In genomic region chr10:24920907-24921881, GRCh38 we compare ENCODE assay signal across 8 cellular contexts. TPM values are rescaled to one million over a fixed set of nuclear protein-coding genes. Genes with fewer than 3 reads are reported as not detected.
DNase-seq lines count a peak whose midpoint lies in the region; ATAC-seq and TF ChIP-seq lines count a peak whose summit lies in the region.

No MANE protein-coding gene starts in this region.

- H3K4me2 ChIP-seq in SK-N-SH (no peak overlapping the region), mammary epithelial cell (ENCODE audit: insufficient read depth, low read depth, low read length) (no peak overlapping the region)

- H3K4me1 ChIP-seq in SK-N-SH (ENCODE audit: control insufficient read depth in 1 of 2, insufficient read depth in 2 of 2, low read depth in 1 of 2, low read length in 1 of 2) (peaks cover 0 to 9% of the 10 kb centered on the region in 2 experiments; a peak in 2 of 4 replicates), mammary epithelial cell (ENCODE audit: insufficient read depth, low read length) (peaks cover 5% of the 10 kb centered on the region), liver (ENCODE audit: control insufficient read depth in 4 of 4, insufficient read depth in 4 of 4, low read length in 3 of 4) (no peaks in the 10 kb centered on the region)

- TF ChIP-seq CTCF in SK-N-SH (IDR thresholded peaks at IDR 0.05), result no peak
- TF ChIP-seq CTCF in mammary epithelial cell (conservative IDR thresholded peaks at IDR 0.05 in 1 of 2, IDR thresholded peaks at IDR 0.05 in 1 of 2; ENCODE audit: extremely low read depth in 1 of 2, insufficient read depth in 1 of 2, low read depth in 1 of 2, low read length in 2 of 2), result no peak
- no peak for TF ChIP-seq CTCF in liver (IDR thresholded peaks at IDR 0.05; ENCODE audit: low read depth, low read length, missing input control)

- DNase-seq in SK-N-SH, result peak; percentile 4
- peak; percentile 86 for DNase-seq in mammary epithelial cell
- peak; percentile 8 for DNase-seq in stimulated activated CD8-positive, alpha-beta memory T cell treated with anti-CD3 and anti-CD28 coated beads, Interleukin-15, amount 100 ng/mL, for 24 hours (ENCODE audit: low read depth)
- no peak for DNase-seq in SIG-M5 treated with dmso at 0.1 percent for 504 hours (lab: John Stamatoyannopoulos, UW; ENCODE audit: unreplicated experiment)
- no peak for DNase-seq in NK-92 (lab: John Stamatoyannopoulos, UW; ENCODE audit: unreplicated experiment)

- H3K27ac ChIP-seq in SK-N-SH (ENCODE audit: low read depth in 2 of 2, low read length in 1 of 2), result peak overlapping the region; percentile 56 to 75; a peak in 3 of 4 replicates
- H3K27ac ChIP-seq in mammary epithelial cell (ENCODE audit: insufficient read depth, low read depth, low read length), result peak overlapping the region; percentile 42
- peak overlapping the region in 1 of 2 donors; percentile 28 for H3K27ac ChIP-seq in liver (ENCODE audit: low read depth in 1 of 2, low read length in 2 of 2)

- peak overlapping the region; percentile 24; the same call in 1 of the 2 replicates for H3K9ac ChIP-seq in SK-N-SH
- H3K9ac ChIP-seq in mammary epithelial cell (ENCODE audit: insufficient read depth, low read length), result no peak overlapping the region
- no peak overlapping the region for H3K9ac ChIP-seq in liver (ENCODE audit: low read depth in 1 of 2, low read length in 2 of 2)

- no peaks in the 10 kb centered on the region for H3K9me2 ChIP-seq in SK-N-SH

- H3F3A ChIP-seq in SK-N-SH (replicated peaks; ENCODE audit: insufficient read depth), result peaks cover 12% of the 10 kb centered on the region

- WGBS in SK-N-SH (ENCODE audit: low lambda C conversion rate), result 43% methylated on average over 7 of the region's 7 CpGs
- 57% methylated on average over 7 of the region's 7 CpGs for WGBS in mammary epithelial cell (ENCODE audit: low coverage, missing lambda C conversion rate)
- WGBS in liver, result 67% methylated on average over 7 of the region's 7 CpGs

- intact Hi-C loops in mammary epithelial cell (cut with micrococcal nuclease), result no loop called here

- no peaks in the 10 kb centered on the region for H3K79me2 ChIP-seq in SK-N-SH (ENCODE audit: insufficient read depth)
- H3K79me2 ChIP-seq in mammary epithelial cell (ENCODE audit: insufficient read depth, low read length), result no peaks in the 10 kb centered on the region

- no peak for TF ChIP-seq RAD21 in SK-N-SH (IDR thresholded peaks at IDR 0.05; ENCODE audit: low read length)
- TF ChIP-seq RAD21 in liver (IDR thresholded peaks at IDR 0.05), result peak in 1 of 2 donors; percentile 13

- no peaks in the 10 kb centered on the region for H3K9me3 ChIP-seq in SK-N-SH
- H3K9me3 ChIP-seq in mammary epithelial cell (replicated peaks; ENCODE audit: insufficient read depth, low read length), result no peaks in the 10 kb centered on the region
- H3K9me3 ChIP-seq in liver (ENCODE audit: control insufficient read depth in 4 of 4, low read length in 3 of 4), result no peaks in the 10 kb centered on the region

- TF ChIP-seq EP300 in SK-N-SH (IDR thresholded peaks at IDR 0.05; ENCODE audit: borderline replicate concordance in 1 of 2, low read depth in 1 of 2, low read length in 1 of 2), result peak in 1 of 2 experiments; percentile 75; a peak in 1 of 4 replicates

- no TSS peak for BruUV-seq in mammary epithelial cell (replicated peaks; lab: Mats Ljungman, UMichigan)

- H3K4me3 ChIP-seq in SK-N-SH (ENCODE audit: low read depth in 2 of 2, low read length in 1 of 2) (no peak overlapping the region), mammary epithelial cell (replicated peaks in 1 of 3; ENCODE audit: insufficient read depth in 1 of 3, low read depth in 2 of 3, low read length in 3 of 3) (no peak overlapping the region), liver (ENCODE audit: low read depth in 1 of 3, low read length in 3 of 3) (no peak overlapping the region)

- H3K36me3 ChIP-seq in SK-N-SH (replicated peaks in 1 of 2; ENCODE audit: control insufficient read depth in 1 of 2, insufficient read depth in 2 of 2, low read length in 1 of 2), result no peaks in the 10 kb centered on the region
- H3K36me3 ChIP-seq in mammary epithelial cell (ENCODE audit: insufficient read depth, low read length), result no peaks in the 10 kb centered on the region
- H3K36me3 ChIP-seq in liver (ENCODE audit: control insufficient read depth in 4 of 4, insufficient read depth in 3 of 4, low read depth in 1 of 4, low read length in 3 of 4), result no peaks in the 10 kb centered on the region

- H2AFZ ChIP-seq in SK-N-SH (ENCODE audit: low read depth), result peak overlapping the region; percentile 85
- H2AFZ ChIP-seq in mammary epithelial cell (ENCODE audit: low read depth, low read length), result peak overlapping the region; percentile 86

- POLR2A ChIA-PET in SK-N-SH (lab: Yijun Ruan, JAX), result no interaction called here

- H3K27me3 ChIP-seq in SK-N-SH (ENCODE audit: insufficient read depth), result no peaks in the 10 kb centered on the region
- H3K27me3 ChIP-seq in mammary epithelial cell (ENCODE audit: insufficient read depth, low read length), result no peaks in the 10 kb centered on the region
- no peaks in the 10 kb centered on the region for H3K27me3 ChIP-seq in liver (ENCODE audit: control insufficient read depth in 4 of 4, insufficient read depth in 4 of 4, low read length in 3 of 4)

- dilution Hi-C loops in mammary epithelial cell (cut with HindIII; ENCODE audit: low sequenced_read_pairs), result no loop called here

- in situ Hi-C loops in mammary epithelial cell (cut with MboI; ENCODE audit: low sequenced_read_pairs in 2 of 2), result no loop called here

- H4K20me1 ChIP-seq in SK-N-SH (ENCODE audit: insufficient read depth) (no peaks in the 10 kb centered on the region), mammary epithelial cell (ENCODE audit: insufficient read depth, low read length) (no peaks in the 10 kb centered on the region)

- peak; percentile 94 for ATAC-seq in GM18517 (IDR thresholded peaks at IDR 0.05; ENCODE audit: unreplicated experiment)
- peak; percentile 98 for ATAC-seq in HG02870 (IDR thresholded peaks at IDR 0.05; ENCODE audit: unreplicated experiment)

- CTCF ChIA-PET in SK-N-SH (lab: Yijun Ruan, JAX), result interaction anchor here (1.1 kb wide), 1 partner anchor 9 kb away, joined by 3 read pairs; no protein-coding TSS in a partner anchor
- CTCF ChIA-PET in mammary epithelial cell (lab: Charles Lee; ENCODE audit: low non-redundant PET), result no interaction called here

TF ChIP-seq in SK-N-SH, 30 proteins besides CTCF, POLR2A, EP300 and RAD21 (continues in another document):
- no peak for TF ChIP-seq MXI1 (IDR thresholded peaks at IDR 0.05; ENCODE audit: low read depth, low read length)
- TF ChIP-seq USF1 (IDR thresholded peaks at IDR 0.05; ENCODE audit: borderline replicate concordance, low read depth), result peak; percentile 62; the same call in 1 of the 2 replicates
- no peak for TF ChIP-seq NRF1 (IDR thresholded peaks at IDR 0.05; ENCODE audit: low read depth, low read length)
- TF ChIP-seq GATA2 (CRISPR knock-in tag; IDR thresholded peaks at IDR 0.05), result no peak
- TF ChIP-seq FOXJ3 (CRISPR knock-in tag; IDR thresholded peaks at IDR 0.05), result no peak
- TF ChIP-seq POLR2AphosphoS5 (IDR thresholded peaks at IDR 0.05; ENCODE audit: low read depth, low read length), result no peak
- TF ChIP-seq JUND (IDR thresholded peaks at IDR 0.05), result peak; percentile 73
- no peak for TF ChIP-seq GABPA (IDR thresholded peaks at IDR 0.05; ENCODE audit: low read depth)
- no peak for TF ChIP-seq TAF1 (IDR thresholded peaks at IDR 0.05; ENCODE audit: borderline replicate concordance, low read depth, low read length)

TF ChIP-seq in liver, 16 proteins besides CTCF, POLR2A, EP300 and RAD21:
- TF ChIP-seq NR2F2 (IDR thresholded peaks at IDR 0.05), result peak; percentile 27
- no peak for TF ChIP-seq YY1 (IDR thresholded peaks at IDR 0.05)

RNA-seq across cellular contexts. Expression of gene PRTFDC1, which starts 31.2 kb away (rescaled TPM):
- polyA plus RNA-seq in SK-N-SH (2012; rRNA removed), result 6.6 and 8.1 TPM in 2 replicates
- 10.8 and 12.0 TPM in 2 replicates for polyA plus RNA-seq in SK-N-SH (2012; cell fraction: cytosol; rRNA removed)
- 5.0 and 9.9 TPM in 2 replicates for polyA plus RNA-seq in SK-N-SH (2012; cell fraction: nucleus; rRNA removed)
- total RNA-seq in mammary epithelial cell, result 1 to 10 TPM in 1 of 2 donors, not detected in 1; 4.2 TPM
- 2.3 TPM for polyA plus RNA-seq in mammary epithelial cell
- polyA minus RNA-seq in mammary epithelial cell, result 0.83 TPM
- total RNA-seq in liver, result 1 to 10 TPM; 1.1 to 3.1 TPM
- polyA plus RNA-seq in liver, result 1 to 10 TPM in 1 of 2 donors, under 1 TPM in 1; 0.93 to 2.7 TPM

Comparison
In these comparisons a context has a peak if more than half of its experiments do, and no peak if none do; other contexts are left out.
1. DNase-seq: peak in SK-N-SH (single experiment), mammary epithelial cell (single experiment) and stimulated activated CD8-positive, alpha-beta memory T cell treated with anti-CD3 and anti-CD28 coated beads, Interleukin-15, amount 100 ng/mL, for 24 hours (single experiment); none in SIG-M5 treated with dmso at 0.1 percent for 504 hours (single experiment) and NK-92 (single experiment).